ENCODE assay signal across 1 cellular context in genomic region chr10:102435098-102435497, GRCh38.
TF ChIP-seq lines count a peak whose summit lies in the region.

No MANE protein-coding gene starts in this region.

TF ChIP-seq in H1, 55 proteins besides CTCF, POLR2A, EP300 and RAD21:
- TF ChIP-seq CHD1 (IDR thresholded peaks at IDR 0.05; ENCODE audit: low read depth, low read length): no peak
